ENCODE assay signal across 8 cellular contexts in the genomic region with DNA sequence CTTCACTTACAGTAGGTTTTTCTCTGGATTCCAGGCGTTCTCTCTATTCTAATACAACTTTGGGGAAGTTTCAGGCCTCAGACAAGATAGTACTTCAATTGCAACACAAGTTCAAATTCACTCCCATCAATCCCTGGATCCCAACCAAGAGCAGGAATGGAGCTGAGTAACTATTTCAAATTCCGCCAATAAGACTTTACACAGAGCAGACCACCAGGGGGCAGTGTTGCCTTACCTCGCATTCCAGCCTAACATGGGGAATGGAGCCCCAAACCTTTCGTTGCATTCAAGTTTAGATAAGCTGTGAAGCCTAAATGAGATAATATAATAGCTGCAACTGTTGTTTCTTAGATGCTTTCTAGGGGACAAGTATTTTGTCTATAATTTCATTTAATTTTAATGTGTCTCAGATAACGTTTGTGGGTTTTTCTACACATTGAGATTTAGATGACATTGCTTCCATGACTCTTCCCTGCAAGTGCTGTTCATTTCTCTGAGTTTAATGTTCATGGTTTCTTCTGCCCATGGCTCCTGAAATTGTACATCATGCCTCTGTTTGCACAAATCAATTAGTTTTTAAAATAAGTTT.
DNase-seq lines count a peak whose midpoint lies in the region; ATAC-seq, FAIRE-seq and TF ChIP-seq lines count a peak whose summit lies in the region.

No MANE protein-coding gene starts in this region.

- no peaks in the 10 kb centered on the region for H3K36me3 ChIP-seq in Panc1 (ENCODE audit: control insufficient read depth, insufficient read depth, low read length)
- no peaks in the 10 kb centered on the region for H3K36me3 ChIP-seq in trophoblast cell (ENCODE audit: control insufficient read depth in 1 of 2, insufficient read depth in 2 of 2, low read length in 2 of 2)
- no peaks in the 10 kb centered on the region for H3K36me3 ChIP-seq in upper lobe of right lung

- H4K91ac ChIP-seq in trophoblast cell (ENCODE audit: low read depth, low read length): no peak overlapping the region

- POLR2A ChIA-PET in Panc1 (lab: Charles Lee): no interaction called here

- in situ Hi-C loops in Panc1 (cut with HindIII; ENCODE audit: low pct_unique_long_range_greater_than_20kb, low sequenced_read_pairs): no loop called here

- H3K18ac ChIP-seq in trophoblast cell (ENCODE audit: low read length): no peak overlapping the region

- H3K4me1 ChIP-seq in Panc1 (ENCODE audit: control insufficient read depth, insufficient read depth, low read length): no peaks in the 10 kb centered on the region
- peaks cover 0 to 2% of the 10 kb centered on the region in 2 experiments for H3K4me1 ChIP-seq in trophoblast cell (ENCODE audit: control insufficient read depth in 1 of 2, insufficient read depth in 2 of 2, low read length in 2 of 2)
- H3K4me1 ChIP-seq in upper lobe of right lung: no peaks in the 10 kb centered on the region

- H3K14ac ChIP-seq in trophoblast cell (ENCODE audit: low read length): no peak overlapping the region

- H3K79me1 ChIP-seq in trophoblast cell (ENCODE audit: low read length): no peaks in the 10 kb centered on the region

- BruUV-seq in Panc1 (replicated peaks; lab: Mats Ljungman, UMichigan): no TSS peak

- no peak overlapping the region for H2BK12ac ChIP-seq in trophoblast cell (ENCODE audit: low read length)

- H3K4me1 Mint-ChIP-seq in activated T-helper 1 cell treated with anti-CD3 and anti-CD28 coated beads, Interleukin-12 subunit alpha, Interleukin-12 subunit beta, Interleukin-2, Interleukin-4 antibody, amounts not matched to agents 30 ng/mL and 10 ng/mL and 1 ng/mL, durations not matched to agents 14 hours and 24 hours and 36 hours (ENCODE audit: low read depth): no peaks in the 10 kb centered on the region

- no peak overlapping the region for H3K27ac Mint-ChIP-seq in activated T-helper 1 cell treated with anti-CD3 and anti-CD28 coated beads, Interleukin-12 subunit alpha, Interleukin-12 subunit beta, Interleukin-2, Interleukin-4 antibody, amounts not matched to agents 30 ng/mL and 10 ng/mL and 1 ng/mL, durations not matched to agents 14 hours and 24 hours and 36 hours

- WGBS in trophoblast cell (ENCODE audit: extremely low coverage, insufficient coverage, insufficient read length): no CpG with 5 or more reads among the region's 5 CpGs

- no peaks in the 10 kb centered on the region for H3K9me3 ChIP-seq in Panc1 (ENCODE audit: control insufficient read depth, insufficient read depth, low read depth, low read length)
- H3K9me3 ChIP-seq in trophoblast cell (ENCODE audit: insufficient read depth, low read depth, low read length): no peaks in the 10 kb centered on the region
- H3K9me3 ChIP-seq in upper lobe of right lung: no peaks in the 10 kb centered on the region

- H2AK5ac ChIP-seq in trophoblast cell (ENCODE audit: low read length): no peak overlapping the region

- H3K4ac ChIP-seq in trophoblast cell (ENCODE audit: low read depth, low read length): no peak overlapping the region

- no peak overlapping the region for H3K27ac ChIP-seq in Panc1 (ENCODE audit: low read length)
- H3K27ac ChIP-seq in trophoblast cell (ENCODE audit: low read depth, low read length): no peak overlapping the region
- no peak overlapping the region for H3K27ac ChIP-seq in upper lobe of right lung

- H2AFZ ChIP-seq in trophoblast cell (ENCODE audit: insufficient read depth, low read length, poor library complexity): no peak overlapping the region

- H2BK120ac ChIP-seq in trophoblast cell (ENCODE audit: insufficient read depth, low read length, poor library complexity): no peak overlapping the region

- H3K27me3 ChIP-seq in Panc1 (ENCODE audit: control insufficient read depth, insufficient read depth, low read length) (0 out of 2 replicates have a peak, but pooled peaks cover 6% of the 10 kb centered on the region), trophoblast cell (ENCODE audit: insufficient read depth, low read length) (no peaks in the 10 kb centered on the region), upper lobe of right lung (peaks cover 9% of the 10 kb centered on the region)

- FAIRE-seq in frontal cortex (lab: Jason Lieb, UNC): no peak

- intact Hi-C loops in Panc1 (cut with micrococcal nuclease; ENCODE audit: unreplicated experiment): loop anchor here (5.0 to 10.0 kb wide), 3 partner anchors 38 to 575 kb away; no protein-coding TSS in a partner anchor
- intact Hi-C loops in activated T-helper 1 cell treated with anti-CD3 and anti-CD28 coated beads, Interleukin-12 subunit alpha, Interleukin-12 subunit beta, Interleukin-2, Interleukin-4 antibody, amounts not matched to agents 30 ng/mL and 10 ng/mL and 1 ng/mL, durations not matched to agents 14 hours and 24 hours and 36 hours (cut with micrococcal nuclease): loop anchor here (1.0 to 10.0 kb wide), 3 partner anchors 245 to 1625 kb away; no protein-coding TSS in a partner anchor
- intact Hi-C loops in upper lobe of right lung (cut with DNase I): no loop called here

- no peaks in the 10 kb centered on the region for H3K79me2 ChIP-seq in trophoblast cell (ENCODE audit: control insufficient read depth, insufficient read depth, low read length, poor library complexity)

- H3K36me3 Mint-ChIP-seq in activated T-helper 1 cell treated with anti-CD3 and anti-CD28 coated beads, Interleukin-12 subunit alpha, Interleukin-12 subunit beta, Interleukin-2, Interleukin-4 antibody, amounts not matched to agents 30 ng/mL and 10 ng/mL and 1 ng/mL, durations not matched to agents 14 hours and 24 hours and 36 hours (ENCODE audit: low read depth): no peaks in the 10 kb centered on the region

- H3K4me3 Mint-ChIP-seq in activated T-helper 1 cell treated with anti-CD3 and anti-CD28 coated beads, Interleukin-12 subunit alpha, Interleukin-12 subunit beta, Interleukin-2, Interleukin-4 antibody, amounts not matched to agents 30 ng/mL and 10 ng/mL and 1 ng/mL, durations not matched to agents 14 hours and 24 hours and 36 hours: no peak overlapping the region

- H3K9me3 Mint-ChIP-seq in activated T-helper 1 cell treated with anti-CD3 and anti-CD28 coated beads, Interleukin-12 subunit alpha, Interleukin-12 subunit beta, Interleukin-2, Interleukin-4 antibody, amounts not matched to agents 30 ng/mL and 10 ng/mL and 1 ng/mL, durations not matched to agents 14 hours and 24 hours and 36 hours: no peaks in the 10 kb centered on the region

- no peak overlapping the region for H3K9ac ChIP-seq in trophoblast cell (ENCODE audit: low read length)

- H4K8ac ChIP-seq in trophoblast cell (ENCODE audit: low read depth, low read length): no peak overlapping the region

- CTCF ChIA-PET in Panc1 (lab: Charles Lee): interaction anchor here (1.0 kb wide), 1 partner anchor 20 kb away, joined by 3 read pairs; no protein-coding TSS in a partner anchor

- no peak overlapping the region for H3K4me2 ChIP-seq in trophoblast cell (ENCODE audit: low read length)

- H3K4me3 ChIP-seq in Panc1 (ENCODE audit: low read depth in 2 of 2, low read length in 2 of 2) (no peak overlapping the region), trophoblast cell (ENCODE audit: low read depth, low read length) (no peak overlapping the region), upper lobe of right lung (no peak overlapping the region)

- no peak overlapping the region for H4K12ac ChIP-seq in trophoblast cell (ENCODE audit: low read depth, low read length)

- DNase-seq in DMS 273 (lab: John Stamatoyannopoulos, UW; ENCODE audit: unreplicated experiment): peak; percentile 88
- DNase-seq in HS-5 (ENCODE audit: low read depth): peak; percentile 46
- DNase-seq in Panc1 (ENCODE audit: low read depth, low spot score): peak; percentile 39
- peak; percentile 38 for DNase-seq in activated T-helper 1 cell treated with anti-CD3 and anti-CD28 coated beads, Interleukin-12 subunit alpha, Interleukin-12 subunit beta, Interleukin-2, Interleukin-4 antibody, amounts not matched to agents 30 ng/mL and 10 ng/mL and 1 ng/mL, durations not matched to agents 14 hours and 24 hours and 36 hours (ENCODE audit: low spot score)
- peak; percentile 6 to 10 for DNase-seq in frontal cortex (ENCODE audit: low spot score in 2 of 2)
- DNase-seq in trophoblast cell: peak; percentile 29 to 76
- DNase-seq in upper lobe of right lung: peak; percentile 75

- no peak overlapping the region for H3K23ac ChIP-seq in trophoblast cell (ENCODE audit: low read length)

- ATAC-seq in GM19463 (IDR thresholded peaks at IDR 0.05; ENCODE audit: unreplicated experiment) (peak; percentile 86), Panc1 (peak; percentile 75; the same call in 1 of the 2 replicates), upper lobe of right lung (peak; percentile 88)

- TF ChIP-seq CTCF in Panc1 (IDR thresholded peaks at IDR 0.05) (peak; percentile 91), upper lobe of right lung (IDR thresholded peaks at IDR 0.05) (peak; percentile 84)

- H3K27me3 Mint-ChIP-seq in activated T-helper 1 cell treated with anti-CD3 and anti-CD28 coated beads, Interleukin-12 subunit alpha, Interleukin-12 subunit beta, Interleukin-2, Interleukin-4 antibody, amounts not matched to agents 30 ng/mL and 10 ng/mL and 1 ng/mL, durations not matched to agents 14 hours and 24 hours and 36 hours (ENCODE audit: insufficient read depth): peaks cover 5% of the 10 kb centered on the region

- no peak overlapping the region for H2BK5ac ChIP-seq in trophoblast cell (ENCODE audit: low read depth, low read length, poor library complexity)

Comparison
In these comparisons a context has a peak if more than half of its experiments do, and no peak if none do; other contexts are left out.
1. DNase-seq: peak in every context shown above with its lines; median percentile 88 in DMS 273; 75 in upper lobe of right lung; 52 in trophoblast cell; 46 in HS-5; 39 in Panc1; 38 in activated T-helper 1 cell treated with anti-CD3 and anti-CD28 coated beads, Interleukin-12 subunit alpha, Interleukin-12 subunit beta, Interleukin-2, Interleukin-4 antibody, amounts not matched to agents 30 ng/mL and 10 ng/mL and 1 ng/mL, durations not matched to agents 14 hours and 24 hours and 36 hours; 8 in frontal cortex.